Comparison of ENCODE assay signal across 2 cellular contexts in genomic region chr1:212504171-212504803, GRCh38.
TF ChIP-seq lines count a peak whose summit lies in the region.

No MANE protein-coding gene starts in this region.

TF ChIP-seq in HEK293, 187 proteins besides CTCF, POLR2A, EP300 and RAD21 (continued from another document):
- TF ChIP-seq PRDM10 (tag by site-specific recombination; IDR thresholded peaks at IDR 0.05) = peak; percentile 92
- TF ChIP-seq ZNF624 (tag by site-specific recombination; IDR thresholded peaks at IDR 0.05) = no peak
- no peak for TF ChIP-seq MZF1 (tag by site-specific recombination; IDR thresholded peaks at IDR 0.05; ENCODE audit: borderline replicate concordance)

TF ChIP-seq in K562, 482 proteins besides CTCF, POLR2A, EP300 and RAD21 (continued from another document):
- TF ChIP-seq CEBPZ (IDR thresholded peaks at IDR 0.05; ENCODE audit: borderline replicate concordance, low read depth, low read length) = no peak
- TF ChIP-seq PRDM10 (IDR thresholded peaks at IDR 0.05; ENCODE audit: partially characterized antibody) = peak; percentile 97
- no peak for TF ChIP-seq ZNF583 (CRISPR knock-in tag; IDR thresholded peaks at IDR 0.05)
- no peak for TF ChIP-seq ARNT (IDR thresholded peaks at IDR 0.05)
- no peak for TF ChIP-seq ESRRB (CRISPR knock-in tag; IDR thresholded peaks at IDR 0.05; ENCODE audit: borderline replicate concordance)
- TF ChIP-seq RNF219 (CRISPR knock-in tag; IDR thresholded peaks at IDR 0.05) = no peak
- no peak for TF ChIP-seq ZNF436 (CRISPR knock-in tag; IDR thresholded peaks at IDR 0.05)
- no peak for TF ChIP-seq XRCC3 (IDR thresholded peaks at IDR 0.05)
- TF ChIP-seq ATF7 (IDR thresholded peaks at IDR 0.05) = peak; percentile 83
- no peak for TF ChIP-seq ZNF551 (CRISPR knock-in tag; IDR thresholded peaks at IDR 0.05)
- TF ChIP-seq CREB3L1 (IDR thresholded peaks at IDR 0.05; ENCODE audit: borderline replicate concordance, low read depth) = no peak
- TF ChIP-seq SAFB (IDR thresholded peaks at IDR 0.05; ENCODE audit: borderline replicate concordance, low read depth, low read length) = no peak
- 0 out of 4 replicates have a peak, but pooled peaks of 1 of the 2 experiments have one; percentile 21 for TF ChIP-seq FOXK2 (conservative IDR thresholded peaks at IDR 0.05 in 1 of 2, IDR thresholded peaks at IDR 0.05 in 1 of 2; ENCODE audit: low read depth in 2 of 2)
- no peak for TF ChIP-seq ZNF589 (CRISPR knock-in tag; IDR thresholded peaks at IDR 0.05; ENCODE audit: low read depth)
- TF ChIP-seq NFYB (IDR thresholded peaks at IDR 0.05; ENCODE audit: extremely low read depth, insufficient read length) = no peak
- TF ChIP-seq SMAD4 (CRISPR knock-in tag; conservative IDR thresholded peaks at IDR 0.05) = no peak
- no peak for TF ChIP-seq SP2 (IDR thresholded peaks at IDR 0.05; ENCODE audit: extremely low read depth, low read depth, low read length, poor library complexity, severe bottlenecking)
- TF ChIP-seq HINFP (tag; conservative IDR thresholded peaks at IDR 0.05; ENCODE audit: low read depth) = no peak
- no peak for TF ChIP-seq GMEB1 (CRISPR knock-in tag; IDR thresholded peaks at IDR 0.05)
- no peak for TF ChIP-seq ZBTB2 (IDR thresholded peaks at IDR 0.05)
- TF ChIP-seq PCBP2 (IDR thresholded peaks at IDR 0.05; ENCODE audit: low read depth, low read length, poor library complexity, severe bottlenecking) = no peak
- TF ChIP-seq PYGO2 (tag; IDR thresholded peaks at IDR 0.05) = no peak
- TF ChIP-seq SRSF9 (IDR thresholded peaks at IDR 0.05; ENCODE audit: borderline replicate concordance, low read depth, low read length) = no peak
- no peak for TF ChIP-seq CC2D1A (IDR thresholded peaks at IDR 0.05)
- TF ChIP-seq KDM2B (CRISPR knock-in tag; IDR thresholded peaks at IDR 0.05) = no peak
